ENCODE assay signal across 8 cellular contexts in the genomic region with DNA sequence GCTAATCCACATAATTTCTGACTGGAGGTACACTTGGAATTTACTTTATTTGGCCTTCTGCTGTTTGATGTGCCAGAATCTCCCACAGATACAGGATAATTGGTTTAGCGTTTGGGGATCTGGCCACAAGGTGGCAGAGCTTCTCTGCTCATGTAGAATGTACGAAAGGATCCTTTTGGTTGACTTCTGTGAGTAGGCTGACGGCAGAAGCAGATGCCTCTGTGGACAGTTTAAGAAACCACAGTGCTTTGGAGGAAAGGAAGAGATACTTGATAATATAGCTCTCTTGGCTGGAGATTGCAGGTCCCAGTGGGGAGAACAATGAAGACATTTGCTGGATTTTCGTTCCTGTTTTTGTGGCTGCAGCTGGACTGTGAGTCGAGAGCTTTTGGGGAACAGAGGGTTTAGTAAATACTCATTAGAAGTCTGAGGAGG.
DNase-seq lines count a peak whose midpoint lies in the region; ATAC-seq and TF ChIP-seq lines count a peak whose summit lies in the region.

No MANE protein-coding gene starts in this region.

- no peaks in the 10 kb centered on the region for H3K9me3 Mint-ChIP-seq in natural killer cell
- no peaks in the 10 kb centered on the region for H3K9me3 Mint-ChIP-seq in natural killer cell treated with Interleukin-12 subunit alpha and Interleukin-12 subunit beta and Interleukin-15 and Interleukin-18, amount 100 ng/mL, for 72 hours

- H3K4me3 Mint-ChIP-seq in natural killer cell, result no peak overlapping the region
- no peak overlapping the region for H3K4me3 Mint-ChIP-seq in natural killer cell treated with Interleukin-12 subunit alpha and Interleukin-12 subunit beta and Interleukin-15 and Interleukin-18, amount 100 ng/mL, for 72 hours

- H3K27ac Mint-ChIP-seq in natural killer cell, result no peak overlapping the region
- H3K27ac Mint-ChIP-seq in natural killer cell treated with Interleukin-12 subunit alpha and Interleukin-12 subunit beta and Interleukin-15 and Interleukin-18, amount 100 ng/mL, for 72 hours, result no peak overlapping the region

- H3K4me1 Mint-ChIP-seq in natural killer cell, result peaks cover 6% of the 10 kb centered on the region in 2 donors
- peaks cover 0 to 3% of the 10 kb centered on the region in 2 donors for H3K4me1 Mint-ChIP-seq in natural killer cell treated with Interleukin-12 subunit alpha and Interleukin-12 subunit beta and Interleukin-15 and Interleukin-18, amount 100 ng/mL, for 72 hours (ENCODE audit: low read depth in 2 of 2)

- TF ChIP-seq CTCF in natural killer cell (IDR thresholded peaks at IDR 0.05), result peak; percentile 21

- H3K4me3 ChIP-seq in Jurkat, Clone E6-1 (ENCODE audit: low read length), result no peak overlapping the region

- ATAC-seq in natural killer cell (peak in 2 of 3 donors; percentile 52 to 73), SK-N-SH treated with all-trans-retinoic acid at 6 μM for 48 hours (peak; percentile 92)
- no peak for ATAC-seq in natural killer cell treated with Interleukin-12 subunit alpha and Interleukin-12 subunit beta and Interleukin-15 and Interleukin-18, amount 100 ng/mL, for 72 hours

- no peak for DNase-seq in natural killer cell
- DNase-seq in natural killer cell treated with Interleukin-12 subunit alpha and Interleukin-12 subunit beta and Interleukin-15 and Interleukin-18, amount 100 ng/mL, for 72 hours (ENCODE audit: low spot score), result no peak
- DNase-seq in Jurkat, Clone E6-1 (ENCODE audit: low read depth, low spot score), result peak; percentile 71
- DNase-seq in anterior cingulate cortex (lab: John Stamatoyannopoulos, UW), result peak in 41 of 58 donors; percentile 0 to 49 (median 15)
- peak; percentile 70 for DNase-seq in iPS-NIHi7 (ENCODE audit: extremely low spot score)
- peak; percentile 58 for DNase-seq in stimulated activated CD4-positive, alpha-beta T cell treated with anti-CD3 and anti-CD28 coated beads, Interleukin-4, amount 100 ng/mL, for 24 hours
- DNase-seq in NCI-H1436 treated with DMSO at 0.1 percent for 48 hours (lab: John Stamatoyannopoulos, UW), result no peak

- H3K36me3 Mint-ChIP-seq in natural killer cell, result no peaks in the 10 kb centered on the region
- no peaks in the 10 kb centered on the region for H3K36me3 Mint-ChIP-seq in natural killer cell treated with Interleukin-12 subunit alpha and Interleukin-12 subunit beta and Interleukin-15 and Interleukin-18, amount 100 ng/mL, for 72 hours

- H3K27me3 Mint-ChIP-seq in natural killer cell (ENCODE audit: low read depth in 2 of 2), result peaks cover 18 to 54% of the 10 kb centered on the region in 2 donors
- peaks cover 25 to 41% of the 10 kb centered on the region in 2 donors for H3K27me3 Mint-ChIP-seq in natural killer cell treated with Interleukin-12 subunit alpha and Interleukin-12 subunit beta and Interleukin-15 and Interleukin-18, amount 100 ng/mL, for 72 hours

- intact Hi-C loops in natural killer cell (cut with micrococcal nuclease), result no loop called here

TF ChIP-seq in SK-N-SH treated with all-trans-retinoic acid at 6 μM for 48 hours, 23 proteins besides CTCF, POLR2A, EP300 and RAD21 (continues in another document):
- no peak for TF ChIP-seq RARB (CRISPR knock-in tag; IDR thresholded peaks at IDR 0.05)
- TF ChIP-seq GLIS3 (CRISPR knock-in tag; IDR thresholded peaks at IDR 0.05), result no peak
- TF ChIP-seq BACH2 (CRISPR knock-in tag; IDR thresholded peaks at IDR 0.05; ENCODE audit: borderline replicate concordance), result no peak
- TF ChIP-seq, protein P1, sequence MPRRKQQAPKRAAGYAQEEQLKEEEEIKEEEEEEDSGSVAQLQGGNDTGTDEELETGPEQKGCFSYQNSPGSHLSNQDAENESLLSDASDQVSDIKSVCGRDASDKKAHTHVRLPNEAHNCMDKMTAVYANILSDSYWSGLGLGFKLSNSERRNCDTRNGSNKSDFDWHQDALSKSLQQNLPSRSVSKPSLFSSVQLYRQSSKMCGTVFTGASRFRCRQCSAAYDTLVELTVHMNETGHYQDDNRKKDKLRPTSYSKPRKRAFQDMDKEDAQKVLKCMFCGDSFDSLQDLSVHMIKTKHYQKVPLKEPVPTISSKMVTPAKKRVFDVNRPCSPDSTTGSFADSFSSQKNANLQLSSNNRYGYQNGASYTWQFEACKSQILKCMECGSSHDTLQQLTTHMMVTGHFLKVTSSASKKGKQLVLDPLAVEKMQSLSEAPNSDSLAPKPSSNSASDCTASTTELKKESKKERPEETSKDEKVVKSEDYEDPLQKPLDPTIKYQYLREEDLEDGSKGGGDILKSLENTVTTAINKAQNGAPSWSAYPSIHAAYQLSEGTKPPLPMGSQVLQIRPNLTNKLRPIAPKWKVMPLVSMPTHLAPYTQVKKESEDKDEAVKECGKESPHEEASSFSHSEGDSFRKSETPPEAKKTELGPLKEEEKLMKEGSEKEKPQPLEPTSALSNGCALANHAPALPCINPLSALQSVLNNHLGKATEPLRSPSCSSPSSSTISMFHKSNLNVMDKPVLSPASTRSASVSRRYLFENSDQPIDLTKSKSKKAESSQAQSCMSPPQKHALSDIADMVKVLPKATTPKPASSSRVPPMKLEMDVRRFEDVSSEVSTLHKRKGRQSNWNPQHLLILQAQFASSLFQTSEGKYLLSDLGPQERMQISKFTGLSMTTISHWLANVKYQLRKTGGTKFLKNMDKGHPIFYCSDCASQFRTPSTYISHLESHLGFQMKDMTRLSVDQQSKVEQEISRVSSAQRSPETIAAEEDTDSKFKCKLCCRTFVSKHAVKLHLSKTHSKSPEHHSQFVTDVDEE (CRISPR knock-in tag; IDR thresholded peaks at IDR 0.05), result no peak
- TF ChIP-seq TOX (CRISPR knock-in tag; IDR thresholded peaks at IDR 0.05; ENCODE audit: borderline replicate concordance), result no peak
- TF ChIP-seq, protein P2, sequence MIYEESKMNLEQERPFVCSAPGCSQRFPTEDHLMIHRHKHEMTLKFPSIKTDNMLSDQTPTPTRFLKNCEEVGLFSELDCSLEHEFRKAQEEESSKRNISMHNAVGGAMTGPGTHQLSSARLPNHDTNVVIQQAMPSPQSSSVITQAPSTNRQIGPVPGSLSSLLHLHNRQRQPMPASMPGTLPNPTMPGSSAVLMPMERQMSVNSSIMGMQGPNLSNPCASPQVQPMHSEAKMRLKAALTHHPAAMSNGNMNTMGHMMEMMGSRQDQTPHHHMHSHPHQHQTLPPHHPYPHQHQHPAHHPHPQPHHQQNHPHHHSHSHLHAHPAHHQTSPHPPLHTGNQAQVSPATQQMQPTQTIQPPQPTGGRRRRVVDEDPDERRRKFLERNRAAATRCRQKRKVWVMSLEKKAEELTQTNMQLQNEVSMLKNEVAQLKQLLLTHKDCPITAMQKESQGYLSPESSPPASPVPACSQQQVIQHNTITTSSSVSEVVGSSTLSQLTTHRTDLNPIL (CRISPR knock-in tag; IDR thresholded peaks at IDR 0.05; ENCODE audit: low read depth), result no peak
- TF ChIP-seq, protein P3, sequence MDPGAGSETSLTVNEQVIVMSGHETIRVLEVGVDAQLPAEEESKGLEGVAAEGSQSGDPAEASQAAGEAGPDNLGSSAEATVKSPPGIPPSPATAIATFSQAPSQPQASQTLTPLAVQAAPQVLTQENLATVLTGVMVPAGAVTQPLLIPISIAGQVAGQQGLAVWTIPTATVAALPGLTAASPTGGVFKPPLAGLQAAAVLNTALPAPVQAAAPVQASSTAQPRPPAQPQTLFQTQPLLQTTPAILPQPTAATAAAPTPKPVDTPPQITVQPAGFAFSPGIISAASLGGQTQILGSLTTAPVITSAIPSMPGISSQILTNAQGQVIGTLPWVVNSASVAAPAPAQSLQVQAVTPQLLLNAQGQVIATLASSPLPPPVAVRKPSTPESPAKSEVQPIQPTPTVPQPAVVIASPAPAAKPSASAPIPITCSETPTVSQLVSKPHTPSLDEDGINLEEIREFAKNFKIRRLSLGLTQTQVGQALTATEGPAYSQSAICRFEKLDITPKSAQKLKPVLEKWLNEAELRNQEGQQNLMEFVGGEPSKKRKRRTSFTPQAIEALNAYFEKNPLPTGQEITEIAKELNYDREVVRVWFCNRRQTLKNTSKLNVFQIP (CRISPR knock-in tag; IDR thresholded peaks at IDR 0.05; ENCODE audit: borderline replicate concordance, low read depth), result no peak
- no peak for TF ChIP-seq ARNTL (CRISPR knock-in tag; IDR thresholded peaks at IDR 0.05; ENCODE audit: borderline replicate concordance, low read depth)
- TF ChIP-seq, protein P4, sequence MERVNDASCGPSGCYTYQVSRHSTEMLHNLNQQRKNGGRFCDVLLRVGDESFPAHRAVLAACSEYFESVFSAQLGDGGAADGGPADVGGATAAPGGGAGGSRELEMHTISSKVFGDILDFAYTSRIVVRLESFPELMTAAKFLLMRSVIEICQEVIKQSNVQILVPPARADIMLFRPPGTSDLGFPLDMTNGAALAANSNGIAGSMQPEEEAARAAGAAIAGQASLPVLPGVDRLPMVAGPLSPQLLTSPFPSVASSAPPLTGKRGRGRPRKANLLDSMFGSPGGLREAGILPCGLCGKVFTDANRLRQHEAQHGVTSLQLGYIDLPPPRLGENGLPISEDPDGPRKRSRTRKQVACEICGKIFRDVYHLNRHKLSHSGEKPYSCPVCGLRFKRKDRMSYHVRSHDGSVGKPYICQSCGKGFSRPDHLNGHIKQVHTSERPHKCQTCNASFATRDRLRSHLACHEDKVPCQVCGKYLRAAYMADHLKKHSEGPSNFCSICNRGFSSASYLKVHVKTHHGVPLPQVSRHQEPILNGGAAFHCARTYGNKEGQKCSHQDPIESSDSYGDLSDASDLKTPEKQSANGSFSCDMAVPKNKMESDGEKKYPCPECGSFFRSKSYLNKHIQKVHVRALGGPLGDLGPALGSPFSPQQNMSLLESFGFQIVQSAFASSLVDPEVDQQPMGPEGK (CRISPR knock-in tag; IDR thresholded peaks at IDR 0.05; ENCODE audit: borderline replicate concordance), result no peak
- no peak for TF ChIP-seq ZFP30 (CRISPR knock-in tag; IDR thresholded peaks at IDR 0.05)
- TF ChIP-seq ZNF565 (CRISPR knock-in tag; conservative IDR thresholded peaks at IDR 0.05; ENCODE audit: low read depth), result no peak
- TF ChIP-seq ZNF70 (CRISPR knock-in tag; IDR thresholded peaks at IDR 0.05), result no peak
- no peak for TF ChIP-seq OSR1 (CRISPR knock-in tag; IDR thresholded peaks at IDR 0.05)
- no peak for TF ChIP-seq TCF4 (CRISPR knock-in tag; IDR thresholded peaks at IDR 0.05; ENCODE audit: borderline replicate concordance)
- no peak for TF ChIP-seq CSDC2 (CRISPR knock-in tag; IDR thresholded peaks at IDR 0.05)
- no peak for TF ChIP-seq ZNF8 (CRISPR knock-in tag; IDR thresholded peaks at IDR 0.05)

Comparison
In these comparisons a context has a peak if more than half of its experiments do, and no peak if none do; other contexts are left out.
1. ATAC-seq: peak in natural killer cell (2 of 3) and SK-N-SH treated with all-trans-retinoic acid at 6 μM for 48 hours (single experiment); none in natural killer cell treated with Interleukin-12 subunit alpha and Interleukin-12 subunit beta and Interleukin-15 and Interleukin-18, amount 100 ng/mL, for 72 hours (0 of 2).
2. DNase-seq: peak in Jurkat, Clone E6-1 (single experiment), anterior cingulate cortex (41 of 58), iPS-NIHi7 (single experiment) and stimulated activated CD4-positive, alpha-beta T cell treated with anti-CD3 and anti-CD28 coated beads, Interleukin-4, amount 100 ng/mL, for 24 hours (single experiment); none in natural killer cell (single experiment), natural killer cell treated with Interleukin-12 subunit alpha and Interleukin-12 subunit beta and Interleukin-15 and Interleukin-18, amount 100 ng/mL, for 72 hours (single experiment) and NCI-H1436 treated with DMSO at 0.1 percent for 48 hours (single experiment).